ENCODE assay signal across 18 cellular contexts in genomic region chr5:45162974-45163373, GRCh38.
"Had no signal": no experiment of that assay in that cellular context is flagged by ENCODE, and none has a peak within 500 bp of the region (broad histone marks: within the 10 kb centered on the region; RNA-seq: fewer than 3 reads in every experiment).

No MANE protein-coding gene starts in this region.

- ATAC-seq: activated CD8-positive, alpha-beta T cell treated with anti-CD3 and anti-CD28 coated beads, Interleukin-2, amount 10 ng/mL, durations not matched to agents 7 days and 5 days; foreskin keratinocyte; left cardiac atrium; mucosa of descending colon; stimulated activated naive B cell treated with anti-CD40 and anti-IgM and Interleukin-4, amounts not matched to agents 10 μg/mL and 1 μg/mL and 100 μg/mL, for 72 hours had no signal

- DNase-seq: activated CD4-positive, alpha-beta T cell treated with anti-CD3 and anti-CD28 coated beads for 48 hours; activated CD4-positive, CD25-positive, alpha-beta regulatory T cell; activated CD8-positive, alpha-beta T cell treated with anti-CD3 and anti-CD28 coated beads, Interleukin-2, amount 10 ng/mL, durations not matched to agents 7 days and 5 days; activated naive CD4-positive, alpha-beta T cell treated with anti-CD3 and anti-CD28 coated beads for 36 hours; activated T-cell treated with anti-CD3 and anti-CD28 coated beads, Interleukin-2, amount 50 U/mL, for 24 hours; brain microvascular endothelial cell; central memory CD4-positive, alpha-beta T cell; colonic mucosa; foreskin keratinocyte; hippocampal formation; left cardiac atrium; mesenchymal stem cell; mucosa of descending colon; naive B cell; sigmoid colon; stimulated activated CD4-positive, alpha-beta T cell treated with anti-CD3 and anti-CD28 coated beads, Interleukin-4, amount 100 ng/mL, for 4 hours; stimulated activated naive B cell treated with anti-CD40 and anti-IgM and Interleukin-4, amounts not matched to agents 10 μg/mL and 1 μg/mL and 100 μg/mL, for 72 hours had no signal

- H3K36me3 ChIP-seq: brain microvascular endothelial cell, colonic mucosa, sigmoid colon, thoracic aorta had no signal

- H3K27ac ChIP-seq: brain microvascular endothelial cell, colonic mucosa, foreskin keratinocyte, sigmoid colon, thoracic aorta had no signal

- H3K27me3 ChIP-seq: brain microvascular endothelial cell, colonic mucosa, foreskin keratinocyte, sigmoid colon had no signal

- H3K9me3 ChIP-seq: colonic mucosa, mucosa of descending colon, thoracic aorta had no signal

- H3K4me3 ChIP-seq: colonic mucosa, mucosa of descending colon, sigmoid colon, thoracic aorta had no signal

- H3K4me1 ChIP-seq: colonic mucosa, foreskin keratinocyte, sigmoid colon had no signal
